1 cellular context compared by ENCODE assay signal in genomic region chr21:44011123-44011773, GRCh38.
TF ChIP-seq lines count a peak whose summit lies in the region.

No MANE protein-coding gene starts in this region.

TF ChIP-seq in A549, 52 proteins besides CTCF, POLR2A, EP300 and RAD21 (continued from another document):
- no peak for TF ChIP-seq ELK1 (IDR thresholded peaks at IDR 0.05; ENCODE audit: low read depth, low read length)
- no peak for TF ChIP-seq KDM1A (IDR thresholded peaks at IDR 0.05; ENCODE audit: low read depth)
- no peak for TF ChIP-seq FOSB (CRISPR knock-in tag; IDR thresholded peaks at IDR 0.05)
TF ChIP-seq in A549: peak in this region for 0.
